Comparison of ENCODE assay signal across 13 cellular contexts in the genomic region with DNA sequence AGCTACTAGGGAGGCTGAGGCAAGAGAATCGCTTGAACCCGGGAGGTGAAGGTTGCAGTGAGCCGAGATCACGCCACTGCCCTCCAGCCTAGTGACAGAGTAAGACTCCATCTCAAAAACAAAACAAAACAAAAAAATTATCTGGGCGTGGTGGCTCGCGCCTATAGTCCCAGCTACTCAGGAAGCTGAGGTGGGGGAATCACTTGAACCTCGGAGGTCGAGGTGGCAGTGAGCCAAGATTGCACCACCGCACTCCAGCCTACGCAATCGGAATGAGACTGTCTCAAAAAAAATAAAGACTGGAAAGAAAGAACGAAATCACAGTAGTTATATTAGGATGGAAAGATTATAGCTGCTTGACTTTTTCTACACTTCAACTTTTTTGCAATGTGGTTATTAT. TPM values are rescaled to one million over a fixed set of nuclear protein-coding genes. Genes with fewer than 3 reads are reported as not detected.
DNase-seq lines count a peak whose midpoint lies in the region; ATAC-seq and TF ChIP-seq lines count a peak whose summit lies in the region.
"Had no signal": no experiment of that assay in that cellular context is flagged by ENCODE, and none has a peak within 500 bp of the region (broad histone marks: within the 10 kb centered on the region; RNA-seq: fewer than 3 reads in every experiment).

No MANE protein-coding gene starts in this region.

- no peaks in the 10 kb centered on the region for H3K9me3 Mint-ChIP-seq in activated naive CD4-positive, alpha-beta T cell treated with anti-CD3 and anti-CD28 coated beads, Interleukin-2, amount 50 U/mL, for 72 hours
- H3K9me3 Mint-ChIP-seq: neural crest cell had no signal

- WGBS in upper lobe of left lung, 2 donors = 40 to 50% methylated on average over 13 of the region's 13 CpGs

- TF ChIP-seq CTCF in NB4 (IDR thresholded peaks at IDR 0.05; ENCODE audit: low read depth, low read length) = no peak
- no peak for TF ChIP-seq CTCF in upper lobe of left lung (IDR thresholded peaks at IDR 0.05)

- peak; percentile 37 to 60 for ATAC-seq in activated naive CD4-positive, alpha-beta T cell treated with anti-CD3 and anti-CD28 coated beads, Interleukin-2, amount 50 U/mL, for 72 hours
- ATAC-seq in GM18858 (IDR thresholded peaks at IDR 0.05; ENCODE audit: unreplicated experiment) (no peak), upper lobe of left lung (ENCODE audit: low FRiP score in 2 of 2) (no peak), GM21515 (IDR thresholded peaks at IDR 0.05; ENCODE audit: unreplicated experiment) (no peak)
- ATAC-seq: gastroesophageal sphincter, Panc1 had no signal

- H3K27ac ChIP-seq in upper lobe of left lung = no peak overlapping the region
- H3K27ac ChIP-seq: gastroesophageal sphincter, sigmoid colon had no signal

- TF ChIP-seq EP300 in upper lobe of left lung (IDR thresholded peaks at IDR 0.05) = no peak

- TF ChIP-seq POLR2A in NB4 (IDR thresholded peaks at IDR 0.05; ENCODE audit: extremely low read depth, insufficient read length) = no peak
- TF ChIP-seq POLR2A in upper lobe of left lung (IDR thresholded peaks at IDR 0.05) = no peak

- peaks cover 0 to 6% (median 0%) of the 10 kb centered on the region in 4 donors for H3K4me1 ChIP-seq in upper lobe of left lung
- H3K4me1 ChIP-seq: BE2C, gastroesophageal sphincter had no signal

- H3K36me3 Mint-ChIP-seq in activated naive CD4-positive, alpha-beta T cell treated with anti-CD3 and anti-CD28 coated beads, Interleukin-2, amount 50 U/mL, for 72 hours = peaks cover 11 to 31% of the 10 kb centered on the region in 2 donors

- H3K27me3 ChIP-seq in upper lobe of left lung = no peaks in the 10 kb centered on the region
- H3K27me3 ChIP-seq: BE2C, gastroesophageal sphincter, sigmoid colon had no signal

- H3K4me3 ChIP-seq in NB4 (ENCODE audit: low read depth, low read length) = no peak overlapping the region
- H3K4me3 ChIP-seq in upper lobe of left lung = no peak overlapping the region
- H3K4me3 ChIP-seq: gastroesophageal sphincter, sigmoid colon had no signal

- peaks cover 13 to 55% (median 28%) of the 10 kb centered on the region in 4 donors for H3K36me3 ChIP-seq in upper lobe of left lung

- DNase-seq in NB4 (ENCODE audit: low read depth) (peak; percentile 48), DMS 273 treated with DMSO at 0.1 percent for 48 hours (lab: John Stamatoyannopoulos, UW) (no peak), upper lobe of left lung (no peak)
- DNase-seq in activated CD4-positive, alpha-beta T cell treated with anti-CD3 and anti-CD28 coated beads, Interleukin-2, amount 50 U/mL, for 48 hours = peak; percentile 58 to 62
- peak in 1 of 2 donors; percentile 48 for DNase-seq in activated naive CD4-positive, alpha-beta T cell treated with anti-CD3 and anti-CD28 coated beads, Interleukin-2, amount 50 U/mL, for 72 hours (ENCODE audit: low spot score in 2 of 2)
- DNase-seq in stimulated activated CD4-positive, alpha-beta T cell treated with anti-CD3 and anti-CD28 coated beads, Interleukin-4, amount 100 ng/mL, for 48 hours (ENCODE audit: low read depth in 2 of 2) = peak; percentile 15 to 32
- DNase-seq: BE2C, sigmoid colon had no signal

- no peaks in the 10 kb centered on the region for H3K9me3 ChIP-seq in upper lobe of left lung
- H3K9me3 ChIP-seq: BE2C, gastroesophageal sphincter, sigmoid colon had no signal

- peak overlapping the region; percentile 32 to 52 for H3K27ac Mint-ChIP-seq in activated naive CD4-positive, alpha-beta T cell treated with anti-CD3 and anti-CD28 coated beads, Interleukin-2, amount 50 U/mL, for 72 hours

RNA-seq across cellular contexts. Expression of gene COG1, which starts 18.9 kb away (rescaled TPM):
- total RNA-seq in activated naive CD4-positive, alpha-beta T cell treated with anti-CD3 and anti-CD28 coated beads, Interleukin-2, amount 50 U/mL, for 72 hours = 10 to 100 TPM; 26.8 to 40.5 TPM
- 10 to 100 TPM; 27.7 to 75.4 (median 32.5) TPM for total RNA-seq in upper lobe of left lung

RNA-seq across cellular contexts. Expression of gene SSTR2, which starts 46.9 kb away (rescaled TPM):
- total RNA-seq in activated naive CD4-positive, alpha-beta T cell treated with anti-CD3 and anti-CD28 coated beads, Interleukin-2, amount 50 U/mL, for 72 hours = under 1 TPM; 0.12 to 0.87 TPM
- total RNA-seq in upper lobe of left lung = 1 to 10 TPM in 1 of 6 donors, under 1 TPM in 4, not detected in 1; 0.10 to 1.0 (median 0.14) TPM

RNA-seq across cellular contexts. Expression of gene CPSF4L, which starts 49.9 kb away (rescaled TPM):
- not detected for total RNA-seq in activated naive CD4-positive, alpha-beta T cell treated with anti-CD3 and anti-CD28 coated beads, Interleukin-2, amount 50 U/mL, for 72 hours
- under 1 TPM in 1 of 6 donors, not detected in 5; 0.46 TPM for total RNA-seq in upper lobe of left lung
- total RNA-seq: gastroesophageal sphincter, neural crest cell, sigmoid colon had no signal

Comparison
In these comparisons a context has a peak if more than half of its experiments do, and no peak if none do; other contexts are left out.
1. DNase-seq: peak in NB4 (single experiment), activated CD4-positive, alpha-beta T cell treated with anti-CD3 and anti-CD28 coated beads, Interleukin-2, amount 50 U/mL, for 48 hours (2 of 2) and stimulated activated CD4-positive, alpha-beta T cell treated with anti-CD3 and anti-CD28 coated beads, Interleukin-4, amount 100 ng/mL, for 48 hours (2 of 2); none in DMS 273 treated with DMSO at 0.1 percent for 48 hours (single experiment) and upper lobe of left lung (0 of 2).
2. ATAC-seq: peak in activated naive CD4-positive, alpha-beta T cell treated with anti-CD3 and anti-CD28 coated beads, Interleukin-2, amount 50 U/mL, for 72 hours (2 of 2); none in GM18858 (single experiment), upper lobe of left lung (0 of 2) and GM21515 (single experiment).